ENCODE assay signal across 13 cellular contexts in the genomic region with DNA sequence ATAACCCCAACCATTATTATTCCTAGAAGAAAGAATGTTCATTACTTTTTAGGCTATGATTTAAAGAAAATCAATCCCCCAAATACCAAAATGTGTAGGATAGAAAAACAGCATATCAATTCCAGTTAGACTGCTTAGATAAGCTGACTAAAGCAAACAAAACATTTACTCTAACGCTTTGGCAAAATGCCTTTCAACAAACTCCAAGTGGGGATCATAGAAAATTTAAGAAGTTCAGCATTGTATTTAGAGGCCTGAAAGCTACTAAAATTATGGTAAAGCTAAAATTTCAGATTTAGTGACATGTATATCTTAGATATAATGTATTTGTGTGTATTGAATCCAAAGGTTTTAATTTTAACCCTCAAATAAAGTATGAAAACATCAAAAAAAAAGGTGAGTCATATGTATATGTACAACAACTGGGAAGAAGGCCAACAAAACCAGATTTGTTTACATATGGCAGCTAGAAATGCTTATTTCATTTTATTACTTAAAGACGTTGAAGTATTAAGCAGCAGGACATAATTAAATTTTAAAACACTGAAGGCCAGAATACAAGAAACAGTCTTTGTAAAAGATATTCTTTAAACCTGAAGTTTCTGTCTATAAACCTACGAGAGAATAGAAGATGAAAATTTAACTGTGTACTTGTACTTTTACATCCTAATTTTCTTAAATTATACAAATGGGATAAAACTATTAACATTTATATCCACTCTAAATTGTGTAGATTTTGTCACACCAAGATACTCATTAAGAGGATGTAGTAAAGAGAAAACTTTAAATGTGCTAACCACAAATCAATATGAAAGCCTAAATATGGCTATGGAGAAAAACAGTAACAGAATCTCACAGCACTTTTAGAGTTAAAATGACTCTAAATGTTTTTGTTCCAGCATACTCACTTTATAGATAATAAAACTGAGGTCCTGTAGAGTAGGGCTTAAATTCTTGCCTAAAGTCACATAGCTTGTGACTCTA.
DNase-seq lines count a peak whose midpoint lies in the region; ATAC-seq, FAIRE-seq and TF ChIP-seq lines count a peak whose summit lies in the region.
"Had no signal": no experiment of that assay in that cellular context is flagged by ENCODE, and none has a peak within 500 bp of the region (broad histone marks: within the 10 kb centered on the region; RNA-seq: fewer than 3 reads in every experiment).

No MANE protein-coding gene starts in this region.

- 42% methylated on average over 3 of the region's 3 CpGs for WGBS in A549 (ENCODE audit: missing lambda C conversion rate)
- WGBS in esophagus muscularis mucosa = 64% methylated on average over 3 of the region's 3 CpGs

- H3K27ac ChIP-seq in A549 (no peak overlapping the region), esophagus muscularis mucosa (replicated peaks in 1 of 4) (no peak overlapping the region)

- CTCF ChIA-PET in A549 (lab: Yijun Ruan, JAX) = interaction anchor here (0.7 to 0.8 kb wide), 2 partner anchors 10 to 13 kb away, joined by 3 to 4 read pairs; no protein-coding TSS in a partner anchor

- POLR2A ChIA-PET in A549 (lab: Yijun Ruan, JAX) = no interaction called here

- H3K36me3 Mint-ChIP-seq in HFFc6 (ENCODE audit: low read depth) = 0 out of 2 replicates have a peak, but pooled peaks cover 7% of the 10 kb centered on the region
- H3K36me3 Mint-ChIP-seq in T-helper 2 cell treated with Interferon-gamma antibody and Interleukin-4, amounts not matched to agents 5 μg/mL and 100 μg/mL, for 36 hours (ENCODE audit: low read depth) = no peaks in the 10 kb centered on the region

- H3K4me3 ChIP-seq in A549 (no peak overlapping the region), esophagus muscularis mucosa (no peak overlapping the region)

- no peak overlapping the region for H3K27ac Mint-ChIP-seq in HFFc6
- no peak overlapping the region for H3K27ac Mint-ChIP-seq in T-helper 2 cell treated with Interferon-gamma antibody and Interleukin-4, amounts not matched to agents 5 μg/mL and 100 μg/mL, for 36 hours
- H3K27ac Mint-ChIP-seq: effector memory CD8-positive, alpha-beta T cell had no signal

- H3K4me1 ChIP-seq in A549 (peaks cover 21% of the 10 kb centered on the region), esophagus muscularis mucosa (no peaks in the 10 kb centered on the region)

- TF ChIP-seq RAD21 in A549 (conservative IDR thresholded peaks at IDR 0.05 in 1 of 2, IDR thresholded peaks at IDR 0.05 in 1 of 2) = no peak

- H3K4me3 Mint-ChIP-seq in HFFc6 = no peak overlapping the region
- H3K4me3 Mint-ChIP-seq in T-helper 2 cell treated with Interferon-gamma antibody and Interleukin-4, amounts not matched to agents 5 μg/mL and 100 μg/mL, for 36 hours = no peak overlapping the region
- H3K4me3 Mint-ChIP-seq: effector memory CD8-positive, alpha-beta T cell had no signal

- TF ChIP-seq CTCF in A549 (IDR thresholded peaks at IDR 0.05) (no peak), HFFc6 (IDR thresholded peaks at IDR 0.05) (no peak), esophagus muscularis mucosa (IDR thresholded peaks at IDR 0.05) (no peak)

- no peaks in the 10 kb centered on the region for H3K27me3 ChIP-seq in esophagus muscularis mucosa

- intact Hi-C loops in esophagus muscularis mucosa (cut with DNase I) = no loop called here

- DNase-seq in A549 (ENCODE audit: low read depth in 1 of 2, low spot score in 1 of 2) (no peak), HFFc6 (peak; percentile 19), RCC 7860 (ENCODE audit: low spot score) (no peak), fibroblast of the conjunctiva (ENCODE audit: low read depth) (peak; percentile 69), esophagus muscularis mucosa (ENCODE audit: extremely low spot score) (no peak), NCI-H2029 (lab: John Stamatoyannopoulos, UW) (no peak)
- no peak for DNase-seq in activated CD8-positive, alpha-beta memory T cell treated with anti-CD3 and anti-CD28 coated beads, Interleukin-2, amount 50 U/mL, for 4 hours
- no peak for DNase-seq in T-helper 2 cell treated with Interferon-gamma antibody and Interleukin-4, amounts not matched to agents 5 μg/mL and 100 μg/mL, for 36 hours (ENCODE audit: low spot score)
- DNase-seq: activated T-cell treated with anti-CD3 and anti-CD28 coated beads for 4 hours; amygdala; effector memory CD8-positive, alpha-beta T cell; occipital lobe had no signal

- peaks cover 22% of the 10 kb centered on the region for H3K4me1 Mint-ChIP-seq in HFFc6 (ENCODE audit: low read depth)
- H3K4me1 Mint-ChIP-seq in T-helper 2 cell treated with Interferon-gamma antibody and Interleukin-4, amounts not matched to agents 5 μg/mL and 100 μg/mL, for 36 hours (ENCODE audit: low read depth) = peaks cover 1% of the 10 kb centered on the region

- H3K9me3 ChIP-seq in A549 (no peaks in the 10 kb centered on the region), esophagus muscularis mucosa (no peaks in the 10 kb centered on the region)

- TF ChIP-seq POLR2A in A549 (IDR thresholded peaks at IDR 0.05; ENCODE audit: low read length) (no peak), esophagus muscularis mucosa (IDR thresholded peaks at IDR 0.05; ENCODE audit: low read depth) (no peak)

- H3K9me3 Mint-ChIP-seq in HFFc6 = no peaks in the 10 kb centered on the region
- H3K9me3 Mint-ChIP-seq in T-helper 2 cell treated with Interferon-gamma antibody and Interleukin-4, amounts not matched to agents 5 μg/mL and 100 μg/mL, for 36 hours = peaks cover 6% of the 10 kb centered on the region
- H3K9me3 Mint-ChIP-seq: effector memory CD8-positive, alpha-beta T cell had no signal

- H3K4me2 ChIP-seq in A549 = peak overlapping the region; percentile 52

- ATAC-seq in A549 = no peak
- ATAC-seq: effector memory CD8-positive, alpha-beta T cell had no signal

- H3K27me3 Mint-ChIP-seq in HFFc6 (ENCODE audit: insufficient read depth) = no peaks in the 10 kb centered on the region; the same call in 1 of the 2 replicates
- H3K27me3 Mint-ChIP-seq in T-helper 2 cell treated with Interferon-gamma antibody and Interleukin-4, amounts not matched to agents 5 μg/mL and 100 μg/mL, for 36 hours (ENCODE audit: low read depth) = peaks cover 7% of the 10 kb centered on the region

- TF ChIP-seq EP300 in A549 (IDR thresholded peaks at IDR 0.05) = no peak
- TF ChIP-seq EP300 in esophagus muscularis mucosa (IDR thresholded peaks at IDR 0.05) = no peak

- H3K36me3 ChIP-seq in esophagus muscularis mucosa = no peaks in the 10 kb centered on the region

- peak; percentile 32 for FAIRE-seq in A549 (lab: Jason Lieb, UNC)
- FAIRE-seq in RCC 7860 (lab: Jason Lieb, UNC) = peak; percentile 32
- FAIRE-seq: GM18507 had no signal

TF ChIP-seq in A549, 52 proteins besides CTCF, POLR2A, EP300 and RAD21:
- TF ChIP-seq RCOR1 (IDR thresholded peaks at IDR 0.05; ENCODE audit: low read depth, low read length) (no peak), RFX5 (IDR thresholded peaks at IDR 0.05) (no peak), FOSL2 (IDR thresholded peaks at IDR 0.05) (no peak), FOSL2 (CRISPR knock-in tag; IDR thresholded peaks at IDR 0.05) (peak; percentile 67), JUNB (IDR thresholded peaks at IDR 0.05) (no peak)

Comparison
In these comparisons a context has a peak if more than half of its experiments do, and no peak if none do; other contexts are left out.
1. DNase-seq: peak in HFFc6 (single experiment) and fibroblast of the conjunctiva (single experiment); none in A549 (0 of 2), RCC 7860 (single experiment), esophagus muscularis mucosa (single experiment), activated CD8-positive, alpha-beta memory T cell treated with anti-CD3 and anti-CD28 coated beads, Interleukin-2, amount 50 U/mL, for 4 hours (single experiment), T-helper 2 cell treated with Interferon-gamma antibody and Interleukin-4, amounts not matched to agents 5 μg/mL and 100 μg/mL, for 36 hours (single experiment) and NCI-H2029 (single experiment).